In genomic region chr12:42208574-42208973, GRCh38 we compare ENCODE assay signal across 15 cellular contexts.
"Had no signal": no experiment of that assay in that cellular context is flagged by ENCODE, and none has a peak within 500 bp of the region (broad histone marks: within the 10 kb centered on the region; RNA-seq: fewer than 3 reads in every experiment).

No MANE protein-coding gene starts in this region.

- H3K9me3 ChIP-seq: tibial artery, vagina had no signal

- H3K27me3 ChIP-seq: tibial artery, vagina had no signal

- H3K27ac Mint-ChIP-seq: activated B cell treated with CpG ODN at 0.5 μM for 24 hours; activated T-helper 17 cell treated with anti-CD3 and anti-CD28 coated beads, Interleukin-2, amount 50 U/mL, for 72 hours; natural killer cell treated with Interleukin-12 subunit alpha and Interleukin-12 subunit beta and Interleukin-15 and Interleukin-18, amount 100 ng/mL, for 72 hours; stimulated activated naive B cell treated with anti-CD40 and anti-IgM and Interleukin-4, amounts not matched to agents 10 μg/mL and 1 μg/mL and 100 μg/mL, for 72 hours had no signal

- H3K4me3 Mint-ChIP-seq: activated B cell treated with CpG ODN at 0.5 μM for 24 hours; activated T-helper 17 cell treated with anti-CD3 and anti-CD28 coated beads, Interleukin-2, amount 50 U/mL, for 72 hours; natural killer cell treated with Interleukin-12 subunit alpha and Interleukin-12 subunit beta and Interleukin-15 and Interleukin-18, amount 100 ng/mL, for 72 hours; stimulated activated naive B cell treated with anti-CD40 and anti-IgM and Interleukin-4, amounts not matched to agents 10 μg/mL and 1 μg/mL and 100 μg/mL, for 72 hours had no signal

- H3K27me3 Mint-ChIP-seq: activated B cell treated with CpG ODN at 0.5 μM for 24 hours; activated T-helper 17 cell treated with anti-CD3 and anti-CD28 coated beads, Interleukin-2, amount 50 U/mL, for 72 hours; natural killer cell treated with Interleukin-12 subunit alpha and Interleukin-12 subunit beta and Interleukin-15 and Interleukin-18, amount 100 ng/mL, for 72 hours; stimulated activated naive B cell treated with anti-CD40 and anti-IgM and Interleukin-4, amounts not matched to agents 10 μg/mL and 1 μg/mL and 100 μg/mL, for 72 hours had no signal

- DNase-seq: activated B cell treated with CpG ODN at 0.5 μM for 24 hours; activated CD4-positive, alpha-beta T cell treated with anti-CD3 and anti-CD28 coated beads for 48 hours; activated naive CD4-positive, alpha-beta T cell treated with Interleukin-2 at 50 U/mL for 16 hours; activated T-cell treated with anti-CD3 and anti-CD28 coated beads for 4 hours; dermis blood vessel endothelial cell; foreskin melanocyte; kidney glomerular epithelial cell; mesendoderm; stimulated activated CD4-positive, alpha-beta T cell treated with anti-CD3 and anti-CD28 coated beads, Interleukin-2, amount 100 ng/mL, for 48 hours; stimulated activated naive B cell treated with anti-CD40 and anti-IgM and Interleukin-4, amounts not matched to agents 10 μg/mL and 1 μg/mL and 100 μg/mL, for 72 hours; tibial artery had no signal

- H3K4me3 ChIP-seq: tibial artery, vagina had no signal

- H3K4me1 Mint-ChIP-seq: activated T-helper 17 cell treated with anti-CD3 and anti-CD28 coated beads, Interleukin-2, amount 50 U/mL, for 72 hours had no signal

- H3K9me3 Mint-ChIP-seq: activated B cell treated with CpG ODN at 0.5 μM for 24 hours; activated T-helper 17 cell treated with anti-CD3 and anti-CD28 coated beads, Interleukin-2, amount 50 U/mL, for 72 hours; natural killer cell treated with Interleukin-12 subunit alpha and Interleukin-12 subunit beta and Interleukin-15 and Interleukin-18, amount 100 ng/mL, for 72 hours; stimulated activated naive B cell treated with anti-CD40 and anti-IgM and Interleukin-4, amounts not matched to agents 10 μg/mL and 1 μg/mL and 100 μg/mL, for 72 hours had no signal

- ATAC-seq: activated T-helper 17 cell treated with anti-CD3 and anti-CD28 coated beads, Interleukin-2, amount 50 U/mL, for 72 hours; natural killer cell treated with Interleukin-12 subunit alpha and Interleukin-12 subunit beta and Interleukin-15 and Interleukin-18, amount 100 ng/mL, for 72 hours; stimulated activated naive B cell treated with anti-CD40 and anti-IgM and Interleukin-4, amounts not matched to agents 10 μg/mL and 1 μg/mL and 100 μg/mL, for 72 hours had no signal

- H3K27ac ChIP-seq: epithelial cell of prostate, tibial artery, vagina had no signal
